8 cellular contexts compared by ENCODE assay signal in genomic region chrX:134782796-134783195, GRCh38. TPM values are rescaled to one million over a fixed set of nuclear protein-coding genes. Genes with fewer than 3 reads are reported as not detected.
DNase-seq lines count a peak whose midpoint lies in the region; ATAC-seq and TF ChIP-seq lines count a peak whose summit lies in the region.

No MANE protein-coding gene starts in this region.

- no peak for ATAC-seq in GM21723 (IDR thresholded peaks at IDR 0.05; ENCODE audit: unreplicated experiment)

- H3K9ac ChIP-seq in mammary epithelial cell (ENCODE audit: insufficient read depth, low read length) (no peak overlapping the region), mesenchymal stem cell (ENCODE audit: low read length) (no peak overlapping the region)

- no peak overlapping the region for H3K4me3 Mint-ChIP-seq in Caco-2 (ENCODE audit: unreplicated experiment)

- H3K4me3 ChIP-seq in Caco-2 (ENCODE audit: low read depth, low read length) (no peak overlapping the region), mammary epithelial cell (replicated peaks in 1 of 3; ENCODE audit: insufficient read depth in 1 of 3, low read depth in 2 of 3, low read length in 3 of 3) (no peak overlapping the region), mesenchymal stem cell (ENCODE audit: insufficient read depth in 1 of 2, low read depth in 1 of 2, low read length in 2 of 2) (no peak overlapping the region)

- in situ Hi-C loops in mammary epithelial cell (cut with MboI; ENCODE audit: low sequenced_read_pairs in 2 of 2) = loop anchor here in 1 of 2 donors (10.0 kb wide), 1 partner anchor 268 kb away; no protein-coding TSS in a partner anchor

- H3K27ac Mint-ChIP-seq in Caco-2 (ENCODE audit: unreplicated experiment) = no peak overlapping the region

- no peak overlapping the region for H3K27ac ChIP-seq in mammary epithelial cell (ENCODE audit: insufficient read depth, low read depth, low read length)
- H3K27ac ChIP-seq in mesenchymal stem cell (ENCODE audit: low read length, poor library complexity, severe bottlenecking) = no peak overlapping the region

- no peaks in the 10 kb centered on the region for H3K9me3 Mint-ChIP-seq in Caco-2 (ENCODE audit: unreplicated experiment)

- no peak overlapping the region for H2BK5ac ChIP-seq in mesenchymal stem cell (ENCODE audit: low read depth, low read length, poor library complexity, severe bottlenecking)

- no peaks in the 10 kb centered on the region for H3K27me3 Mint-ChIP-seq in Caco-2 (ENCODE audit: insufficient read depth, unreplicated experiment)

- H2BK15ac ChIP-seq in mesenchymal stem cell (ENCODE audit: low read depth, poor library complexity, severe bottlenecking) = no peak overlapping the region

- peak in 1 of 2 experiments; percentile 24 for DNase-seq in Caco-2
- peak; percentile 37 to 40 for DNase-seq in Kasumi-1 (lab: John Stamatoyannopoulos, UW)
- DNase-seq in mammary epithelial cell = peak; percentile 21
- peak; percentile 60 for DNase-seq in mesenchymal stem cell
- DNase-seq in stimulated activated CD4-positive, alpha-beta T cell treated with anti-CD3 and anti-CD28 coated beads, Interleukin-4, amount 100 ng/mL, for 24 hours = no peak
- no peak for DNase-seq in mesenteric fat pad (ENCODE audit: low spot score)
- no peak for DNase-seq in DMS153 (lab: John Stamatoyannopoulos, UW)

- H4K91ac ChIP-seq in mesenchymal stem cell (ENCODE audit: low read length) = no peak overlapping the region

- TF ChIP-seq CTCF in Caco-2 (IDR thresholded peaks at IDR 0.05; ENCODE audit: insufficient read depth in 1 of 2, low read depth in 1 of 2, low read length in 1 of 2, severe bottlenecking in 1 of 2, unreplicated experiment in 1 of 2) (peak; percentile 35 to 52), mammary epithelial cell (conservative IDR thresholded peaks at IDR 0.05 in 1 of 2, IDR thresholded peaks at IDR 0.05 in 1 of 2; ENCODE audit: extremely low read depth in 1 of 2, insufficient read depth in 1 of 2, low read depth in 1 of 2, low read length in 2 of 2) (peak; percentile 48 to 59)

- intact Hi-C loops in Caco-2 (cut with micrococcal nuclease; ENCODE audit: unreplicated experiment) = no loop called here
- intact Hi-C loops in mammary epithelial cell (cut with micrococcal nuclease) = loop anchor here (1.0 to 10.0 kb wide), 4 partner anchors 215 to 358 kb away; no protein-coding TSS in a partner anchor

- no peaks in the 10 kb centered on the region for H3K4me1 ChIP-seq in Caco-2
- H3K4me1 ChIP-seq in mammary epithelial cell (ENCODE audit: insufficient read depth, low read length) = peaks cover 7% of the 10 kb centered on the region
- H3K4me1 ChIP-seq in mesenchymal stem cell (ENCODE audit: control insufficient read depth, insufficient read depth, low read depth, low read length) = no peaks in the 10 kb centered on the region

- H3K79me1 ChIP-seq in mesenchymal stem cell (replicated peaks; ENCODE audit: low read length, poor library complexity, severe bottlenecking) = no peaks in the 10 kb centered on the region

- H3K4me2 ChIP-seq in mammary epithelial cell (ENCODE audit: insufficient read depth, low read depth, low read length) = no peak overlapping the region
- H3K4me2 ChIP-seq in mesenchymal stem cell (ENCODE audit: low read length, poor library complexity, severe bottlenecking) = no peak overlapping the region

- no peak overlapping the region for H3K4ac ChIP-seq in mesenchymal stem cell (ENCODE audit: low read depth in 1 of 2, low read length in 2 of 2)

- H4K8ac ChIP-seq in mesenchymal stem cell (ENCODE audit: low read length) = no peak overlapping the region

- H3K27me3 ChIP-seq in Caco-2 (replicated peaks; ENCODE audit: control insufficient read depth, insufficient read depth, low read length) (no peaks in the 10 kb centered on the region), mammary epithelial cell (ENCODE audit: insufficient read depth, low read length) (no peaks in the 10 kb centered on the region), mesenchymal stem cell (ENCODE audit: control insufficient read depth in 1 of 2, insufficient read depth in 1 of 2, low read length in 2 of 2) (peaks cover 0 to 8% of the 10 kb centered on the region in 2 experiments)

- H3K79me2 ChIP-seq in mammary epithelial cell (ENCODE audit: insufficient read depth, low read length) = no peaks in the 10 kb centered on the region

- no peaks in the 10 kb centered on the region for H4K20me1 ChIP-seq in mammary epithelial cell (ENCODE audit: insufficient read depth, low read length)

- no peaks in the 10 kb centered on the region for H3K9me3 ChIP-seq in Caco-2
- H3K9me3 ChIP-seq in mammary epithelial cell (replicated peaks; ENCODE audit: insufficient read depth, low read length) = no peaks in the 10 kb centered on the region
- no peaks in the 10 kb centered on the region for H3K9me3 ChIP-seq in mesenchymal stem cell (ENCODE audit: control insufficient read depth, low read length)

- H3K36me3 ChIP-seq in Caco-2 (ENCODE audit: control insufficient read depth, insufficient read depth, low read length) = no peaks in the 10 kb centered on the region
- H3K36me3 ChIP-seq in mammary epithelial cell (ENCODE audit: insufficient read depth, low read length) = peaks cover 22% of the 10 kb centered on the region
- peaks cover 2 to 22% of the 10 kb centered on the region in 2 experiments for H3K36me3 ChIP-seq in mesenchymal stem cell (ENCODE audit: control insufficient read depth in 1 of 2, insufficient read depth in 2 of 2, low read depth in 1 of 2, low read length in 2 of 2)

- no peak overlapping the region for H2BK120ac ChIP-seq in mesenchymal stem cell (ENCODE audit: low read depth, low read length)

- H2BK12ac ChIP-seq in mesenchymal stem cell (ENCODE audit: low read length in 2 of 2) = no peak overlapping the region

- POLR2A ChIA-PET in Caco-2 (lab: Charles Lee) = interaction anchor here (0.6 kb wide), 1 partner anchor 103 kb away, joined by 5 read pairs; no protein-coding TSS in a partner anchor

- dilution Hi-C loops in mammary epithelial cell (cut with HindIII; ENCODE audit: low sequenced_read_pairs) = no loop called here

- no peak overlapping the region for H3K14ac ChIP-seq in mesenchymal stem cell (ENCODE audit: low read length in 2 of 2)

- no TSS peak for BruUV-seq in Caco-2 (replicated peaks; lab: Mats Ljungman, UMichigan)
- BruUV-seq in mammary epithelial cell (replicated peaks; lab: Mats Ljungman, UMichigan) = no TSS peak

- CTCF ChIA-PET in Caco-2 (lab: Charles Lee) (interaction anchor here (0.7 to 1.7 kb wide), 6 partner anchors 10 to 299 kb away, joined by 3 to 9 read pairs (median 4); no protein-coding TSS in a partner anchor), mammary epithelial cell (lab: Charles Lee; ENCODE audit: low non-redundant PET) (interaction anchor here (0.6 to 1.2 kb wide), 3 partner anchors 240 to 298 kb away, joined by 3 to 6 read pairs (median 4); no protein-coding TSS in a partner anchor)

- H2AFZ ChIP-seq in mammary epithelial cell (ENCODE audit: low read depth, low read length) (no peak overlapping the region), mesenchymal stem cell (ENCODE audit: low read depth, low read length) (no peak overlapping the region)

- no peak overlapping the region for H3K23ac ChIP-seq in mesenchymal stem cell (ENCODE audit: low read length in 2 of 2)

- H3K36me3 Mint-ChIP-seq in Caco-2 (ENCODE audit: insufficient read depth, unreplicated experiment) = peaks cover 61% of the 10 kb centered on the region

- no peak overlapping the region for H2AK5ac ChIP-seq in mesenchymal stem cell (ENCODE audit: low read length, severe bottlenecking)

- H3K18ac ChIP-seq in mesenchymal stem cell (ENCODE audit: low read depth in 1 of 2, low read length in 2 of 2) = no peak overlapping the region

- WGBS in mammary epithelial cell (ENCODE audit: low coverage, missing lambda C conversion rate) = 39% methylated on average over 3 of the region's 3 CpGs
- WGBS in mesenchymal stem cell = 50% methylated on average over 1 of the region's 3 CpGs

- H3K4me1 Mint-ChIP-seq in Caco-2 (ENCODE audit: low read depth, unreplicated experiment) = no peaks in the 10 kb centered on the region

RNA-seq across cellular contexts. Expression of gene PABIR2, which starts 14.2 kb away (rescaled TPM):
- total RNA-seq in Caco-2 (2022) (37.6 and 41.0 TPM in 2 replicates), mammary epithelial cell (10 to 100 TPM in 1 of 2 donors, 1 to 10 TPM in 1; 6.8 to 23.9 TPM), mesenteric fat pad (13.5 TPM)
- 14.0 TPM for polyA plus RNA-seq in mammary epithelial cell
- 26.0 TPM for polyA minus RNA-seq in mammary epithelial cell
- polyA plus RNA-seq in mesenchymal stem cell (2013, experiment 1 of 2) = 10.0 TPM
- 9.5 TPM for polyA plus RNA-seq in mesenchymal stem cell (2013, experiment 2 of 2)

Comparison
In these comparisons a context has a peak if more than half of its experiments do, and no peak if none do; other contexts are left out.
1. DNase-seq: peak in Kasumi-1 (2 of 2), mammary epithelial cell (single experiment) and mesenchymal stem cell (single experiment); none in stimulated activated CD4-positive, alpha-beta T cell treated with anti-CD3 and anti-CD28 coated beads, Interleukin-4, amount 100 ng/mL, for 24 hours (single experiment), mesenteric fat pad (single experiment) and DMS153 (single experiment).